ENCODE assay signal across 17 cellular contexts in genomic region chr4:8280158-8280875, GRCh38. TPM values are rescaled to one million over a fixed set of nuclear protein-coding genes. Genes with fewer than 3 reads are reported as not detected.
DNase-seq lines count a peak whose midpoint lies in the region; ATAC-seq and TF ChIP-seq lines count a peak whose summit lies in the region.
"Had no signal": no experiment of that assay in that cellular context is flagged by ENCODE, and none has a peak within 500 bp of the region (broad histone marks: within the 10 kb centered on the region; RNA-seq: fewer than 3 reads in every experiment).

No MANE protein-coding gene starts in this region.

- H3K4me2 ChIP-seq in osteoblast (ENCODE audit: insufficient read depth, low read length) = no peak overlapping the region

- H3K27me3 ChIP-seq in right atrium auricular region (no peaks in the 10 kb centered on the region), osteoblast (ENCODE audit: insufficient read depth, low read length) (no peaks in the 10 kb centered on the region), colonic mucosa (no peaks in the 10 kb centered on the region), brain microvascular endothelial cell (replicated peaks) (no peaks in the 10 kb centered on the region)

- no peak overlapping the region for H3K9ac ChIP-seq in colonic mucosa (ENCODE audit: low read depth in 2 of 2, low read length in 2 of 2)

- in situ Hi-C loops in brain microvascular endothelial cell (cut with HindIII; ENCODE audit: low pct_ligation_motif_present, low sequenced_read_pairs) = no loop called here

- TF ChIP-seq CTCF in right atrium auricular region (IDR thresholded peaks at IDR 0.05) (no peak), osteoblast (IDR thresholded peaks at IDR 0.05; ENCODE audit: extremely low read depth, low read depth, low read length) (no peak), colonic mucosa (IDR thresholded peaks at IDR 0.05) (no peak), brain microvascular endothelial cell (IDR thresholded peaks at IDR 0.05; ENCODE audit: low read depth, low read length, missing control alignments) (no peak)

- H4K20me1 ChIP-seq in osteoblast (ENCODE audit: insufficient read depth, low read length) = no peaks in the 10 kb centered on the region

- DNase-seq in Right ventricle myocardium inferior (ENCODE audit: missing footprints) = peak; percentile 70
- DNase-seq in cardiac septum (ENCODE audit: low spot score) = no peak
- DNase-seq in right atrium auricular region (ENCODE audit: low spot score) = no peak
- DNase-seq in osteoblast (ENCODE audit: insufficient read length, low spot score, missing footprints) = peak; percentile 85
- DNase-seq in colonic mucosa = no peak
- DNase-seq in NCI-H748 (lab: John Stamatoyannopoulos, UW; ENCODE audit: unreplicated experiment) = no peak
- no peak for DNase-seq in brain microvascular endothelial cell
- no peak for DNase-seq in NCI-H1105 treated with DMSO at 0.1 percent for 48 hours (lab: John Stamatoyannopoulos, UW)
- DNase-seq: COR-L47, KG1, NCI-H1048, NCI-H187, NCI-H2171, NCI-H82, SHP77 had no signal

- no peak for ATAC-seq in Right ventricle myocardium inferior

- no peaks in the 10 kb centered on the region for H3K36me3 ChIP-seq in right atrium auricular region
- H3K36me3 ChIP-seq in osteoblast (ENCODE audit: insufficient read depth, low read length) = no peaks in the 10 kb centered on the region
- H3K36me3 ChIP-seq in colonic mucosa = no peaks in the 10 kb centered on the region
- no peaks in the 10 kb centered on the region for H3K36me3 ChIP-seq in brain microvascular endothelial cell (replicated peaks)

- H3K9me3 ChIP-seq in right atrium auricular region (no peaks in the 10 kb centered on the region), osteoblast (ENCODE audit: low read depth, low read length) (no peaks in the 10 kb centered on the region), colonic mucosa (no peaks in the 10 kb centered on the region)

- H3K4me3 ChIP-seq in right atrium auricular region (no peak overlapping the region), osteoblast (ENCODE audit: insufficient read depth, low read length) (no peak overlapping the region), colonic mucosa (no peak overlapping the region), brain microvascular endothelial cell (ENCODE audit: low read depth, low read length) (no peak overlapping the region)

- H3K79me2 ChIP-seq in osteoblast (ENCODE audit: insufficient read depth, low read length) = no peaks in the 10 kb centered on the region

- intact Hi-C loops in Right ventricle myocardium inferior (cut with DNase I) (loop anchor here (2.0 kb wide), 1 partner anchor 60 kb away; no protein-coding TSS in a partner anchor), cardiac septum (cut with DNase I) (no loop called here), colonic mucosa (cut with DNase I) (no loop called here)

- no peak overlapping the region for H2AFZ ChIP-seq in osteoblast (ENCODE audit: low read length)

- peak overlapping the region; percentile 42 to 61 for H3K27ac ChIP-seq in right atrium auricular region
- no peak overlapping the region for H3K27ac ChIP-seq in osteoblast (ENCODE audit: low read depth, low read length)
- H3K27ac ChIP-seq in colonic mucosa = no peak overlapping the region
- no peak overlapping the region for H3K27ac ChIP-seq in brain microvascular endothelial cell
- H3K27ac ChIP-seq: 22Rv1 had no signal

- H3K4me1 ChIP-seq in right atrium auricular region = peaks cover 0 to 58% of the 10 kb centered on the region in 2 donors
- H3K4me1 ChIP-seq in osteoblast (ENCODE audit: insufficient read depth, low read length) = peaks cover 30% of the 10 kb centered on the region
- H3K4me1 ChIP-seq in colonic mucosa = no peaks in the 10 kb centered on the region

RNA-seq across cellular contexts. Expression of gene HTRA3, which starts 10.8 kb away (rescaled TPM):
- 131 TPM for total RNA-seq in Right ventricle myocardium inferior
- 50.8 TPM for total RNA-seq in cardiac septum
- total RNA-seq in right atrium auricular region = 100 to 1,000 TPM in 1 of 2 donors, 10 to 100 TPM in 1; 33.8 to 124 TPM
- 4.0 and 11.5 TPM in 2 replicates for total RNA-seq in osteoblast
- 1 to 10 TPM; 1.3 to 5.0 TPM for total RNA-seq in colonic mucosa
- total RNA-seq: NCI-H460 had no signal

Comparison
In these comparisons a context has a peak if more than half of its experiments do, and no peak if none do; other contexts are left out.
1. DNase-seq: peak in Right ventricle myocardium inferior (single experiment) and osteoblast (single experiment); none in cardiac septum (single experiment), right atrium auricular region (single experiment), colonic mucosa (single experiment), NCI-H748 (single experiment), brain microvascular endothelial cell (single experiment) and NCI-H1105 treated with DMSO at 0.1 percent for 48 hours (single experiment).
2. H3K27ac ChIP-seq: peak in right atrium auricular region (2 of 2); none in osteoblast (single experiment), colonic mucosa (single experiment) and brain microvascular endothelial cell (single experiment).